In genomic region chr7:70527489-70527888, GRCh38 we compare ENCODE assay signal across 20 cellular contexts.
DNase-seq lines count a peak whose midpoint lies in the region; ATAC-seq, FAIRE-seq and TF ChIP-seq lines count a peak whose summit lies in the region.
"Had no signal": no experiment of that assay in that cellular context is flagged by ENCODE, and none has a peak within 500 bp of the region (broad histone marks: within the 10 kb centered on the region; RNA-seq: fewer than 3 reads in every experiment).

No MANE protein-coding gene starts in this region.

- DNase-seq in NCI-H524 treated with DMSO at 0.1 percent for 48 hours (lab: John Stamatoyannopoulos, UW) (peak; percentile 12), NCI-H524 (lab: John Stamatoyannopoulos, UW) (no peak), NCI-H1092 (lab: John Stamatoyannopoulos, UW) (peak; percentile 31), K562 (ENCODE audit: extremely low read depth in 1 of 4, low spot score in 3 of 4) (no peak), type B pancreatic cell (ENCODE audit: extremely low spot score, unreplicated experiment) (no peak)
- DNase-seq: CD4-positive, alpha-beta memory T cell; DND-41; H7; HFFc6; Kasumi-1; NCI-H1105; NCI-H187; NCI-H226; NCI-H526 treated with DMSO at 0.1 percent for 48 hours; NK-92 treated with Interleukin-12 subunit alpha and Interleukin-12 subunit beta, amount 100 ng/mL, for 24 hours; Peyer's patch had no signal

- H3K36me3 ChIP-seq in K562 (ENCODE audit: control insufficient read depth, insufficient read depth, low read length): no peaks in the 10 kb centered on the region
- H3K36me3 ChIP-seq: Peyer's patch had no signal

- no peak overlapping the region for H3K27ac Mint-ChIP-seq in type B pancreatic cell
- no peak overlapping the region for H3K27ac Mint-ChIP-seq in activated T-helper 17 cell treated with anti-CD3 and anti-CD28 coated beads, Interleukin-2, amount 50 U/mL, for 72 hours
- H3K27ac Mint-ChIP-seq: HFFc6 had no signal

- TF ChIP-seq RAD21 in K562 (CRISPR knock-in tag; conservative IDR thresholded peaks at IDR 0.05 in 1 of 2, IDR thresholded peaks at IDR 0.05 in 1 of 2): no peak

- no peak overlapping the region for H3K4me3 ChIP-seq in K562
- H3K4me3 ChIP-seq: Peyer's patch had no signal

- TF ChIP-seq CTCF in K562 (IDR thresholded peaks at IDR 0.05 in 2 of 3, conservative IDR thresholded peaks at IDR 0.05 in 1 of 3; ENCODE audit: insufficient read depth in 2 of 3, low read depth in 1 of 3, low read length in 3 of 3) (no peak), type B pancreatic cell (conservative IDR thresholded peaks at IDR 0.05) (no peak)

- H3K4me1 ChIP-seq in K562 (replicated peaks in 1 of 2; ENCODE audit: control insufficient read depth in 2 of 2, insufficient read depth in 2 of 2, low read length in 2 of 2): no peaks in the 10 kb centered on the region
- H3K4me1 ChIP-seq: Peyer's patch had no signal

- H4K20me1 ChIP-seq in K562 (replicated peaks; ENCODE audit: control insufficient read depth, insufficient read depth, low read length): 0 out of 2 replicates have a peak, but pooled peaks cover 2% of the 10 kb centered on the region

- CTCF ChIA-PET in K562 (lab: Yijun Ruan, JAX; ENCODE audit: low intra/inter-chr PET ratio): no interaction called here

- ATAC-seq in K562: no peak
- ATAC-seq in HG03439 (IDR thresholded peaks at IDR 0.05; ENCODE audit: unreplicated experiment): no peak
- no peak for ATAC-seq in activated T-helper 17 cell treated with anti-CD3 and anti-CD28 coated beads, Interleukin-2, amount 50 U/mL, for 72 hours (replicated peaks)
- ATAC-seq: SK-N-SH treated with all-trans-retinoic acid at 6 μM for 48 hours had no signal

- H3K4me1 Mint-ChIP-seq in type B pancreatic cell (ENCODE audit: unreplicated experiment): peaks cover 29% of the 10 kb centered on the region
- no peaks in the 10 kb centered on the region for H3K4me1 Mint-ChIP-seq in activated T-helper 17 cell treated with anti-CD3 and anti-CD28 coated beads, Interleukin-2, amount 50 U/mL, for 72 hours
- H3K4me1 Mint-ChIP-seq: CD4-positive, alpha-beta memory T cell had no signal

- no peaks in the 10 kb centered on the region for H3K79me2 ChIP-seq in K562 (ENCODE audit: control insufficient read depth, insufficient read depth, low read length)

- POLR2A ChIA-PET in K562 (lab: Yijun Ruan, JAX): no interaction called here

- peak overlapping the region; percentile 23 for H3K4me3 Mint-ChIP-seq in type B pancreatic cell
- no peak overlapping the region for H3K4me3 Mint-ChIP-seq in activated T-helper 17 cell treated with anti-CD3 and anti-CD28 coated beads, Interleukin-2, amount 50 U/mL, for 72 hours
- H3K4me3 Mint-ChIP-seq: CD4-positive, alpha-beta memory T cell; HFFc6 had no signal

- H3K9ac ChIP-seq in K562 (ENCODE audit: insufficient read depth in 1 of 2, low read depth in 2 of 2, low read length in 2 of 2): no peak overlapping the region

- no peak overlapping the region for H3K4me2 ChIP-seq in K562 (ENCODE audit: insufficient read depth, low read length)

- no peak for TF ChIP-seq POLR2A in K562 (conservative IDR thresholded peaks at IDR 0.05)

- no TSS peak for BruUV-seq in K562 (replicated peaks; lab: Mats Ljungman, UMichigan)

- no peaks in the 10 kb centered on the region for H3K9me3 ChIP-seq in K562 (replicated peaks; ENCODE audit: control insufficient read depth, insufficient read depth, low read depth, low read length)
- H3K9me3 ChIP-seq: Peyer's patch had no signal

- H3K9me3 Mint-ChIP-seq in type B pancreatic cell: no peaks in the 10 kb centered on the region
- H3K9me3 Mint-ChIP-seq in activated T-helper 17 cell treated with anti-CD3 and anti-CD28 coated beads, Interleukin-2, amount 50 U/mL, for 72 hours: peaks cover 3% of the 10 kb centered on the region

- H3K27me3 ChIP-seq in K562 (ENCODE audit: control insufficient read depth in 2 of 2, insufficient read depth in 2 of 2, low read length in 2 of 2): no peaks in the 10 kb centered on the region; a peak in 1 of 5 replicates
- H3K27me3 ChIP-seq: Peyer's patch had no signal

- in situ Hi-C loops in K562 (cut with MboI): no loop called here

- TF ChIP-seq EP300 in K562 (IDR thresholded peaks at IDR 0.05; ENCODE audit: low read length): no peak

- intact Hi-C loops in K562 (cut with micrococcal nuclease): no loop called here

- H3K36me3 Mint-ChIP-seq in type B pancreatic cell: peaks cover 17% of the 10 kb centered on the region
- H3K36me3 Mint-ChIP-seq in activated T-helper 17 cell treated with anti-CD3 and anti-CD28 coated beads, Interleukin-2, amount 50 U/mL, for 72 hours (ENCODE audit: low read depth): no peaks in the 10 kb centered on the region
- H3K36me3 Mint-ChIP-seq: CD4-positive, alpha-beta memory T cell had no signal

- WGBS in K562 (ENCODE audit: insufficient coverage, low coverage, missing lambda C conversion rate): 0% methylated on average over 3 of the region's 3 CpGs

- peaks cover 13% of the 10 kb centered on the region for H3K27me3 Mint-ChIP-seq in type B pancreatic cell
- H3K27me3 Mint-ChIP-seq in activated T-helper 17 cell treated with anti-CD3 and anti-CD28 coated beads, Interleukin-2, amount 50 U/mL, for 72 hours: no peaks in the 10 kb centered on the region
- H3K27me3 Mint-ChIP-seq: CD4-positive, alpha-beta memory T cell had no signal

- no peak overlapping the region for H2AFZ ChIP-seq in K562 (ENCODE audit: low read depth, low read length)

- no peak for FAIRE-seq in K562 (lab: Jason Lieb, UNC)
- FAIRE-seq: GM12891 had no signal

- H3K9me1 ChIP-seq in K562 (ENCODE audit: control insufficient read depth, insufficient read depth, low read length): no peaks in the 10 kb centered on the region

- H3K27ac ChIP-seq in K562 (ENCODE audit: extremely low read depth, low read depth, low read length): no peak overlapping the region
- H3K27ac ChIP-seq: Peyer's patch had no signal

TF ChIP-seq in K562, 482 proteins besides CTCF, POLR2A, EP300 and RAD21:
- TF ChIP-seq RFX1 (IDR thresholded peaks at IDR 0.05) (peak; percentile 29), IFI16 (CRISPR knock-in tag; IDR thresholded peaks at IDR 0.05) (no peak)
TF ChIP-seq in K562: peak in this region for 1.

Comparison
In these comparisons a context has a peak if more than half of its experiments do, and no peak if none do; other contexts are left out.
1. DNase-seq: peak in NCI-H524 treated with DMSO at 0.1 percent for 48 hours (single experiment) and NCI-H1092 (single experiment); none in NCI-H524 (0 of 2), K562 (0 of 4) and type B pancreatic cell (single experiment).